ENCODE assay signal across 23 cellular contexts in the genomic region with DNA sequence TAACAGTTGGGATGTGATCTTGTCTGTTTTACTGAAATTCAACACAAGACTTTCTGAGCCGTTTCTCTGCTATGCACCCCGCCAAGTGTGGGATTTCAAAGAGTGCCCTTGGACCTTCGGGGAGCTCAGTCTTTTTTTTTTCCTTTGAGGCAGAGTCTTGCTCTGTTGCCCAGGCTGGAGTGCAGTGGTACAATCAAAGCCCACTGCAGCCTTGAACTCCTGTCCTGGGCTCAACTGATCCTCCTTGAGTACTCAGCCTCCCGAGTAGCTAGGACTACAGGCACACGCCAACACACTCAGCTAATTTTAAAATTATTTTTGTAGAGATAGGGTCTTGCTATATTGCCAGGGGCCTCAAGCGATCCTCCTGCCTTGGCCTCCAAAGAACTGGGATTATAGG.
DNase-seq lines count a peak whose midpoint lies in the region; ATAC-seq, FAIRE-seq and TF ChIP-seq lines count a peak whose summit lies in the region.
"Had no signal": no experiment of that assay in that cellular context is flagged by ENCODE, and none has a peak within 500 bp of the region (broad histone marks: within the 10 kb centered on the region; RNA-seq: fewer than 3 reads in every experiment).

No MANE protein-coding gene starts in this region.

- H3K4me3 ChIP-seq in left ventricle myocardium inferior (peak overlapping the region; percentile 29), K562 (no peak overlapping the region)
- H3K4me3 ChIP-seq: HAP-1, prostate gland had no signal

- TF ChIP-seq RAD21 in K562 (CRISPR knock-in tag; conservative IDR thresholded peaks at IDR 0.05 in 1 of 2, IDR thresholded peaks at IDR 0.05 in 1 of 2): no peak

- peak overlapping the region; percentile 71 for H3K27ac ChIP-seq in left ventricle myocardium inferior (replicated peaks)
- peak overlapping the region; percentile 87 for H3K27ac ChIP-seq in K562 (ENCODE audit: extremely low read depth, low read depth, low read length)
- H3K27ac ChIP-seq: prostate gland had no signal

- ATAC-seq in left ventricle myocardium superior (no peak), K562 (peak; percentile 8; the same call in 2 of the 3 replicates), GM21381 (IDR thresholded peaks at IDR 0.05; ENCODE audit: unreplicated experiment) (no peak), GM21360 (IDR thresholded peaks at IDR 0.05; ENCODE audit: unreplicated experiment) (no peak), GM19467 (IDR thresholded peaks at IDR 0.05; ENCODE audit: unreplicated experiment) (no peak)
- ATAC-seq: stimulated activated effector memory CD8-positive, alpha-beta T cell treated with anti-CD3 and anti-CD28 coated beads, Interleukin-12 subunit alpha, Interleukin-12 subunit beta, amount 100 ng/mL, for 72 hours had no signal

- TF ChIP-seq CTCF in left ventricle myocardium inferior (IDR thresholded peaks at IDR 0.05; ENCODE audit: borderline replicate concordance) (no peak), K562 (IDR thresholded peaks at IDR 0.05 in 2 of 3, conservative IDR thresholded peaks at IDR 0.05 in 1 of 3; ENCODE audit: insufficient read depth in 2 of 3, low read depth in 1 of 3, low read length in 3 of 3) (no peak), mesothelial cell of epicardium (IDR thresholded peaks at IDR 0.05; ENCODE audit: unreplicated experiment) (no peak)

- no TSS peak for BruUV-seq in K562 (replicated peaks; lab: Mats Ljungman, UMichigan)

- in situ Hi-C loops in K562 (cut with MboI): no loop called here

- 38% methylated on average over 6 of the region's 6 CpGs for WGBS in K562 (ENCODE audit: insufficient coverage, low coverage, missing lambda C conversion rate)

- H3K27me3 ChIP-seq in left ventricle myocardium inferior (ENCODE audit: low read depth) (no peaks in the 10 kb centered on the region), K562 (ENCODE audit: control insufficient read depth in 2 of 2, insufficient read depth in 2 of 2, low read length in 2 of 2) (no peaks in the 10 kb centered on the region)

- peak overlapping the region; percentile 77 for H3K27ac Mint-ChIP-seq in mesothelial cell of epicardium
- H3K27ac Mint-ChIP-seq: activated CD4-positive, alpha-beta memory T cell treated with anti-CD3 and anti-CD28 coated beads, Interleukin-2, amount 10 ng/mL, durations not matched to agents 7 days and 5 days; activated T-helper 1 cell treated with anti-CD3 and anti-CD28 coated beads, Interleukin-12 subunit alpha, Interleukin-12 subunit beta, Interleukin-2, Interleukin-4 antibody, amounts not matched to agents 30 ng/mL and 10 ng/mL and 1 ng/mL, durations not matched to agents 14 hours and 24 hours and 36 hours; B cell; brain; CD8-positive, alpha-beta memory T cell; naive B cell; stimulated activated effector memory CD8-positive, alpha-beta T cell treated with anti-CD3 and anti-CD28 coated beads, Interleukin-12 subunit alpha, Interleukin-12 subunit beta, amount 100 ng/mL, for 72 hours; T-helper 2 cell treated with Interferon-gamma antibody and Interleukin-4, amounts not matched to agents 5 μg/mL and 100 μg/mL, for 36 hours; type B pancreatic cell had no signal

- FAIRE-seq in K562 (lab: Jason Lieb, UNC): no peak

- no peaks in the 10 kb centered on the region for H3K79me2 ChIP-seq in K562 (ENCODE audit: control insufficient read depth, insufficient read depth, low read length)

- CTCF ChIA-PET in K562 (lab: Yijun Ruan, JAX; ENCODE audit: low intra/inter-chr PET ratio): no interaction called here

- H3K4me2 ChIP-seq in K562 (ENCODE audit: insufficient read depth, low read length): peak overlapping the region; percentile 60; the same call in 1 of the 2 replicates

- peaks cover 63% of the 10 kb centered on the region for H3K4me1 Mint-ChIP-seq in mesothelial cell of epicardium
- H3K4me1 Mint-ChIP-seq: activated CD4-positive, alpha-beta memory T cell treated with anti-CD3 and anti-CD28 coated beads, Interleukin-2, amount 10 ng/mL, durations not matched to agents 7 days and 5 days; B cell; CD8-positive, alpha-beta memory T cell; naive B cell; stimulated activated effector memory CD8-positive, alpha-beta T cell treated with anti-CD3 and anti-CD28 coated beads, Interleukin-12 subunit alpha, Interleukin-12 subunit beta, amount 100 ng/mL, for 72 hours had no signal

- intact Hi-C loops in left ventricle myocardium inferior (cut with micrococcal nuclease) (no loop called here), left ventricle myocardium superior (cut with micrococcal nuclease) (no loop called here), K562 (cut with micrococcal nuclease) (no loop called here)

- H3K4me3 Mint-ChIP-seq in mesothelial cell of epicardium: no peak overlapping the region
- H3K4me3 Mint-ChIP-seq: activated CD4-positive, alpha-beta memory T cell treated with anti-CD3 and anti-CD28 coated beads, Interleukin-2, amount 10 ng/mL, durations not matched to agents 7 days and 5 days; activated T-helper 1 cell treated with anti-CD3 and anti-CD28 coated beads, Interleukin-12 subunit alpha, Interleukin-12 subunit beta, Interleukin-2, Interleukin-4 antibody, amounts not matched to agents 30 ng/mL and 10 ng/mL and 1 ng/mL, durations not matched to agents 14 hours and 24 hours and 36 hours; B cell; brain; CD8-positive, alpha-beta memory T cell; naive B cell; stimulated activated effector memory CD8-positive, alpha-beta T cell treated with anti-CD3 and anti-CD28 coated beads, Interleukin-12 subunit alpha, Interleukin-12 subunit beta, amount 100 ng/mL, for 72 hours; T-helper 2 cell treated with Interferon-gamma antibody and Interleukin-4, amounts not matched to agents 5 μg/mL and 100 μg/mL, for 36 hours; type B pancreatic cell had no signal

- H3K9me3 ChIP-seq in left ventricle myocardium inferior (replicated peaks): peaks cover 14% of the 10 kb centered on the region
- peaks cover 15% of the 10 kb centered on the region for H3K9me3 ChIP-seq in K562 (replicated peaks; ENCODE audit: control insufficient read depth, insufficient read depth, low read depth, low read length)
- H3K9me3 ChIP-seq: HAP-1, prostate gland had no signal

- H3K9ac ChIP-seq in K562 (ENCODE audit: insufficient read depth in 1 of 2, low read depth in 2 of 2, low read length in 2 of 2): peak overlapping the region; percentile 4 to 22; a peak in 2 of 4 replicates

- TF ChIP-seq POLR2A in K562 (conservative IDR thresholded peaks at IDR 0.05): no peak

- H2AFZ ChIP-seq in K562 (ENCODE audit: low read depth, low read length): peak overlapping the region; percentile 69; the same call in 1 of the 2 replicates

- H3K4me1 ChIP-seq in left ventricle myocardium inferior: peaks cover 44% of the 10 kb centered on the region
- peaks cover 7 to 48% of the 10 kb centered on the region in 2 experiments for H3K4me1 ChIP-seq in K562 (replicated peaks in 1 of 2; ENCODE audit: control insufficient read depth in 2 of 2, insufficient read depth in 2 of 2, low read length in 2 of 2)
- H3K4me1 ChIP-seq: HAP-1, prostate gland had no signal

- H3K36me3 Mint-ChIP-seq in mesothelial cell of epicardium: no peaks in the 10 kb centered on the region
- H3K36me3 Mint-ChIP-seq: brain; CD8-positive, alpha-beta memory T cell; naive B cell; stimulated activated effector memory CD8-positive, alpha-beta T cell treated with anti-CD3 and anti-CD28 coated beads, Interleukin-12 subunit alpha, Interleukin-12 subunit beta, amount 100 ng/mL, for 72 hours; type B pancreatic cell had no signal

- H3K9me1 ChIP-seq in K562 (ENCODE audit: control insufficient read depth, insufficient read depth, low read length): no peaks in the 10 kb centered on the region

- H3K9me3 Mint-ChIP-seq in mesothelial cell of epicardium: no peaks in the 10 kb centered on the region
- H3K9me3 Mint-ChIP-seq: activated CD4-positive, alpha-beta memory T cell treated with anti-CD3 and anti-CD28 coated beads, Interleukin-2, amount 10 ng/mL, durations not matched to agents 7 days and 5 days; activated T-helper 1 cell treated with anti-CD3 and anti-CD28 coated beads, Interleukin-12 subunit alpha, Interleukin-12 subunit beta, Interleukin-2, Interleukin-4 antibody, amounts not matched to agents 30 ng/mL and 10 ng/mL and 1 ng/mL, durations not matched to agents 14 hours and 24 hours and 36 hours; stimulated activated effector memory CD8-positive, alpha-beta T cell treated with anti-CD3 and anti-CD28 coated beads, Interleukin-12 subunit alpha, Interleukin-12 subunit beta, amount 100 ng/mL, for 72 hours; T-helper 2 cell treated with Interferon-gamma antibody and Interleukin-4, amounts not matched to agents 5 μg/mL and 100 μg/mL, for 36 hours; type B pancreatic cell had no signal

- H3K27me3 Mint-ChIP-seq in mesothelial cell of epicardium (ENCODE audit: low read depth): no peaks in the 10 kb centered on the region
- H3K27me3 Mint-ChIP-seq: activated CD4-positive, alpha-beta memory T cell treated with anti-CD3 and anti-CD28 coated beads, Interleukin-2, amount 10 ng/mL, durations not matched to agents 7 days and 5 days; B cell had no signal

- H4K20me1 ChIP-seq in K562 (replicated peaks; ENCODE audit: control insufficient read depth, insufficient read depth, low read length): no peaks in the 10 kb centered on the region

- TF ChIP-seq EP300 in K562 (IDR thresholded peaks at IDR 0.05; ENCODE audit: low read length): no peak

- H3K36me3 ChIP-seq in left ventricle myocardium inferior: no peaks in the 10 kb centered on the region
- no peaks in the 10 kb centered on the region; the same call in 2 of the 3 replicates for H3K36me3 ChIP-seq in K562 (ENCODE audit: control insufficient read depth, insufficient read depth, low read length)
- H3K36me3 ChIP-seq: HAP-1, prostate gland had no signal

- POLR2A ChIA-PET in K562 (lab: Yijun Ruan, JAX): interaction anchor here (0.6 to 1.8 kb wide), 12 partner anchors 8 to 145 kb away, joined by 3 to 8 read pairs (median 3); no protein-coding TSS in a partner anchor

- DNase-seq in left ventricle myocardium inferior (no peak), left ventricle myocardium superior (no peak), K562 (ENCODE audit: extremely low read depth in 1 of 4, low spot score in 3 of 4) (no peak), mesothelial cell of epicardium (ENCODE audit: low spot score in 2 of 2, unreplicated experiment in 2 of 2) (no peak)
- DNase-seq in activated T-cell treated with anti-CD3 and anti-CD28 coated beads, Interleukin-2, amount 50 U/mL, for 1 hour: no peak
- DNase-seq: activated CD4-positive, alpha-beta memory T cell treated with anti-CD3 and anti-CD28 coated beads, Interleukin-2, amount 10 ng/mL, durations not matched to agents 7 days and 5 days; activated CD8-positive, alpha-beta memory T cell treated with anti-CD3 and anti-CD28 coated beads, Interleukin-2, amount 50 U/mL, for 4 hours; activated naive CD4-positive, alpha-beta T cell treated with Interleukin-2 at 50 U/mL for 16 hours; CD8-positive, alpha-beta memory T cell; naive B cell; NCI-H2107; nucleus accumbens had no signal
